In genomic region chrX:133570549-133570948, GRCh38 we compare ENCODE assay signal across 21 cellular contexts.
"Had no signal": no experiment of that assay in that cellular context is flagged by ENCODE, and none has a peak within 500 bp of the region (broad histone marks: within the 10 kb centered on the region; RNA-seq: fewer than 3 reads in every experiment).

No MANE protein-coding gene starts in this region.

- ATAC-seq: activated CD8-positive, alpha-beta T cell treated with anti-CD3 and anti-CD28 coated beads for 36 hours; activated T-helper 17 cell treated with anti-CD3 and anti-CD28 coated beads, Interleukin-2, amount 50 U/mL, for 72 hours; left colon had no signal

- H3K9me3 ChIP-seq: tibial artery, uterus had no signal

- H3K4me3 Mint-ChIP-seq: activated CD4-positive, alpha-beta T cell treated with anti-CD3 and anti-CD28 coated beads, Interleukin-2, amount 10 ng/mL, durations not matched to agents 24 days and 14 days; activated CD8-positive, alpha-beta T cell treated with anti-CD3 and anti-CD28 coated beads for 36 hours; activated naive CD8-positive, alpha-beta T cell treated with anti-CD3 and anti-CD28 coated beads for 36 hours; activated T-helper 17 cell treated with anti-CD3 and anti-CD28 coated beads, Interleukin-2, amount 50 U/mL, for 72 hours; neural crest cell had no signal

- DNase-seq: activated CD4-positive, alpha-beta T cell treated with anti-CD3 and anti-CD28 coated beads, Interleukin-2, amount 10 ng/mL, durations not matched to agents 24 days and 14 days; activated CD4-positive, CD25-positive, alpha-beta regulatory T cell; activated CD8-positive, alpha-beta T cell treated with anti-CD3 and anti-CD28 coated beads for 36 hours; activated naive CD4-positive, alpha-beta T cell; activated naive CD8-positive, alpha-beta T cell treated with anti-CD3 and anti-CD28 coated beads for 36 hours; activated T-cell treated with anti-CD3 and anti-CD28 coated beads, Interleukin-2, amount 50 U/mL, for 1 hour; amniotic stem cell; cerebellar nuclear complex; effector CD4-positive, alpha-beta T cell; left colon; stimulated activated CD4-positive, alpha-beta T cell treated with anti-CD3 and anti-CD28 coated beads, Interleukin-2, amount 100 ng/mL, for 24 hours; stimulated activated naive CD4-positive, alpha-beta T cell treated with Interleukin-2 at 50 U/mL for 16 hours; substantia nigra; T-helper 1 cell; T-helper 9 cell; tibial artery; uterus had no signal

- H3K4me3 ChIP-seq: hepatocyte, tibial artery, uterus had no signal

- H3K9me3 Mint-ChIP-seq: activated CD4-positive, alpha-beta T cell treated with anti-CD3 and anti-CD28 coated beads, Interleukin-2, amount 10 ng/mL, durations not matched to agents 24 days and 14 days; activated T-helper 17 cell treated with anti-CD3 and anti-CD28 coated beads, Interleukin-2, amount 50 U/mL, for 72 hours had no signal

- H3K27ac Mint-ChIP-seq: activated CD4-positive, alpha-beta T cell treated with anti-CD3 and anti-CD28 coated beads, Interleukin-2, amount 10 ng/mL, durations not matched to agents 24 days and 14 days; activated CD8-positive, alpha-beta T cell treated with anti-CD3 and anti-CD28 coated beads for 36 hours; activated naive CD8-positive, alpha-beta T cell treated with anti-CD3 and anti-CD28 coated beads for 36 hours; activated T-helper 17 cell treated with anti-CD3 and anti-CD28 coated beads, Interleukin-2, amount 50 U/mL, for 72 hours; progenitor cell of endocrine pancreas had no signal

- H3K36me3 Mint-ChIP-seq: activated naive CD8-positive, alpha-beta T cell treated with anti-CD3 and anti-CD28 coated beads for 36 hours had no signal

- H3K36me3 ChIP-seq: tibial artery, uterus had no signal

- H3K4me1 ChIP-seq: tibial artery, uterus had no signal

- H3K27me3 ChIP-seq: hepatocyte, tibial artery had no signal

- H3K4me1 Mint-ChIP-seq: activated CD4-positive, alpha-beta T cell treated with anti-CD3 and anti-CD28 coated beads, Interleukin-2, amount 10 ng/mL, durations not matched to agents 24 days and 14 days; activated naive CD8-positive, alpha-beta T cell treated with anti-CD3 and anti-CD28 coated beads for 36 hours; activated T-helper 17 cell treated with anti-CD3 and anti-CD28 coated beads, Interleukin-2, amount 50 U/mL, for 72 hours; neural crest cell had no signal

- H3K27ac ChIP-seq: hepatocyte, tibial artery, uterus had no signal

- H3K27me3 Mint-ChIP-seq: activated CD4-positive, alpha-beta T cell treated with anti-CD3 and anti-CD28 coated beads, Interleukin-2, amount 10 ng/mL, durations not matched to agents 24 days and 14 days; activated CD8-positive, alpha-beta T cell treated with anti-CD3 and anti-CD28 coated beads for 36 hours; activated naive CD8-positive, alpha-beta T cell treated with anti-CD3 and anti-CD28 coated beads for 36 hours; activated T-helper 17 cell treated with anti-CD3 and anti-CD28 coated beads, Interleukin-2, amount 50 U/mL, for 72 hours; progenitor cell of endocrine pancreas had no signal
